Comparison of ENCODE assay signal across 29 cellular contexts in genomic region chr12:68824131-68824530, GRCh38. TPM values are rescaled to one million over a fixed set of nuclear protein-coding genes. Genes with fewer than 3 reads are reported as not detected.
A peak's percentile ranks its signal among the peaks of the same experiment; 100 is the strongest.
DNase-seq lines count a peak whose midpoint lies in the region; ATAC-seq and TF ChIP-seq lines count a peak whose summit lies in the region.
"Had no signal": no experiment of that assay in that cellular context is flagged by ENCODE, and none has a peak within 500 bp of the region (broad histone marks: within the 10 kb centered on the region; RNA-seq: fewer than 3 reads in every experiment).

No MANE protein-coding gene starts in this region.

- H3K27ac Mint-ChIP-seq in T-helper 1 cell treated with Interleukin-12 subunit alpha and Interleukin-12 subunit beta and Interleukin-4 antibody, amounts not matched to agents 30 μg/mL and 1 μg/mL, for 36 hours = peak overlapping the region; percentile 20
- peak overlapping the region; percentile 9 to 68 for H3K27ac Mint-ChIP-seq in natural killer cell
- H3K27ac Mint-ChIP-seq in natural killer cell treated with Interleukin-12 subunit alpha and Interleukin-12 subunit beta and Interleukin-15 and Interleukin-18, amount 100 ng/mL, for 72 hours = no peak overlapping the region
- no peak overlapping the region for H3K27ac Mint-ChIP-seq in CD4-positive, alpha-beta T cell

- CTCF ChIA-PET in CD4-positive, alpha-beta T cell (lab: Charles Lee) = no interaction called here

- H3K27me3 ChIP-seq in brain microvascular endothelial cell (replicated peaks) = no peaks in the 10 kb centered on the region
- no peaks in the 10 kb centered on the region for H3K27me3 ChIP-seq in CD4-positive, alpha-beta T cell (ENCODE audit: control insufficient read depth, insufficient read depth, low read length)
- H3K27me3 ChIP-seq: breast epithelium had no signal

- intact Hi-C loops in natural killer cell (cut with micrococcal nuclease) = no loop called here
- intact Hi-C loops in CD4-positive, alpha-beta T cell (cut with DNase I, micrococcal nuclease) = loop anchor here in 1 of 2 experiments (10.0 kb wide), 1 partner anchor 1411 kb away; no protein-coding TSS in a partner anchor

- peaks cover 58% of the 10 kb centered on the region for H3K36me3 Mint-ChIP-seq in T-helper 1 cell treated with Interleukin-12 subunit alpha and Interleukin-12 subunit beta and Interleukin-4 antibody, amounts not matched to agents 30 μg/mL and 1 μg/mL, for 36 hours (ENCODE audit: low read depth)
- no peaks in the 10 kb centered on the region for H3K36me3 Mint-ChIP-seq in natural killer cell
- peaks cover 29% of the 10 kb centered on the region for H3K36me3 Mint-ChIP-seq in natural killer cell treated with Interleukin-12 subunit alpha and Interleukin-12 subunit beta and Interleukin-15 and Interleukin-18, amount 100 ng/mL, for 72 hours
- H3K36me3 Mint-ChIP-seq in CD4-positive, alpha-beta T cell (ENCODE audit: low read depth) = peaks cover 84% of the 10 kb centered on the region

- TF ChIP-seq CTCF in natural killer cell (IDR thresholded peaks at IDR 0.05) (no peak), brain microvascular endothelial cell (IDR thresholded peaks at IDR 0.05; ENCODE audit: low read depth, low read length, missing control alignments) (no peak)
- no peak for TF ChIP-seq CTCF in CD4-positive, alpha-beta T cell (IDR thresholded peaks at IDR 0.05)

- in situ Hi-C loops in brain microvascular endothelial cell (cut with HindIII; ENCODE audit: low pct_ligation_motif_present, low sequenced_read_pairs) = no loop called here

- no peaks in the 10 kb centered on the region for H3K9me3 ChIP-seq in CD4-positive, alpha-beta T cell (ENCODE audit: control insufficient read depth, low read length)
- H3K9me3 ChIP-seq: breast epithelium had no signal

- POLR2A ChIA-PET in CD4-positive, alpha-beta T cell (lab: Charles Lee) = no interaction called here

- no peaks in the 10 kb centered on the region for H3K9me3 Mint-ChIP-seq in T-helper 1 cell treated with Interleukin-12 subunit alpha and Interleukin-12 subunit beta and Interleukin-4 antibody, amounts not matched to agents 30 μg/mL and 1 μg/mL, for 36 hours
- H3K9me3 Mint-ChIP-seq in natural killer cell = no peaks in the 10 kb centered on the region
- H3K9me3 Mint-ChIP-seq in natural killer cell treated with Interleukin-12 subunit alpha and Interleukin-12 subunit beta and Interleukin-15 and Interleukin-18, amount 100 ng/mL, for 72 hours = no peaks in the 10 kb centered on the region
- no peaks in the 10 kb centered on the region for H3K9me3 Mint-ChIP-seq in CD4-positive, alpha-beta T cell
- H3K9me3 Mint-ChIP-seq: naive B cell, T-cell had no signal

- no peak overlapping the region for H3K4me3 Mint-ChIP-seq in T-helper 1 cell treated with Interleukin-12 subunit alpha and Interleukin-12 subunit beta and Interleukin-4 antibody, amounts not matched to agents 30 μg/mL and 1 μg/mL, for 36 hours
- no peak overlapping the region for H3K4me3 Mint-ChIP-seq in natural killer cell
- no peak overlapping the region for H3K4me3 Mint-ChIP-seq in natural killer cell treated with Interleukin-12 subunit alpha and Interleukin-12 subunit beta and Interleukin-15 and Interleukin-18, amount 100 ng/mL, for 72 hours
- no peak overlapping the region for H3K4me3 Mint-ChIP-seq in CD4-positive, alpha-beta T cell
- H3K4me3 Mint-ChIP-seq: naive B cell, T-cell had no signal

- no peak overlapping the region for H3K4me3 ChIP-seq in brain microvascular endothelial cell (ENCODE audit: low read depth, low read length)
- H3K4me3 ChIP-seq: breast epithelium had no signal

- no peaks in the 10 kb centered on the region for H3K27me3 Mint-ChIP-seq in T-helper 1 cell treated with Interleukin-12 subunit alpha and Interleukin-12 subunit beta and Interleukin-4 antibody, amounts not matched to agents 30 μg/mL and 1 μg/mL, for 36 hours (ENCODE audit: low read depth)
- no peaks in the 10 kb centered on the region for H3K27me3 Mint-ChIP-seq in natural killer cell (ENCODE audit: low read depth in 2 of 2)
- H3K27me3 Mint-ChIP-seq in natural killer cell treated with Interleukin-12 subunit alpha and Interleukin-12 subunit beta and Interleukin-15 and Interleukin-18, amount 100 ng/mL, for 72 hours = no peaks in the 10 kb centered on the region
- H3K27me3 Mint-ChIP-seq in CD4-positive, alpha-beta T cell = no peaks in the 10 kb centered on the region
- H3K27me3 Mint-ChIP-seq: naive B cell, T-cell had no signal

- H3K4me1 Mint-ChIP-seq in T-helper 1 cell treated with Interleukin-12 subunit alpha and Interleukin-12 subunit beta and Interleukin-4 antibody, amounts not matched to agents 30 μg/mL and 1 μg/mL, for 36 hours (ENCODE audit: low read depth) = peaks cover 34% of the 10 kb centered on the region
- H3K4me1 Mint-ChIP-seq in natural killer cell = peaks cover 6 to 18% of the 10 kb centered on the region in 2 donors
- peaks cover 0 to 12% of the 10 kb centered on the region in 2 donors for H3K4me1 Mint-ChIP-seq in natural killer cell treated with Interleukin-12 subunit alpha and Interleukin-12 subunit beta and Interleukin-15 and Interleukin-18, amount 100 ng/mL, for 72 hours (ENCODE audit: low read depth in 2 of 2)
- peaks cover 31% of the 10 kb centered on the region for H3K4me1 Mint-ChIP-seq in CD4-positive, alpha-beta T cell (ENCODE audit: low read depth)

- DNase-seq in T-helper 1 cell (no peak), natural killer cell (no peak), brain microvascular endothelial cell (no peak), GDM1 (lab: John Stamatoyannopoulos, UW) (no peak)
- DNase-seq in natural killer cell treated with Interleukin-12 subunit alpha and Interleukin-12 subunit beta and Interleukin-15 and Interleukin-18, amount 100 ng/mL, for 72 hours (ENCODE audit: low spot score) = no peak
- DNase-seq in CD4-positive, alpha-beta T cell = no peak
- DNase-seq: activated CD4-positive, CD25-positive, alpha-beta regulatory T cell treated with anti-CD3 and anti-CD28 coated beads, Interleukin-2, amount 50 U/mL, for 72 hours; activated CD8-positive, alpha-beta memory T cell treated with anti-CD3 and anti-CD28 coated beads for 24 hours; activated T-cell treated with anti-CD3 and anti-CD28 coated beads, Interleukin-2, amount 50 U/mL, for 1 hour; amygdala; DMS79 treated with DMSO at 0.1 percent for 48 hours; GF-D8; kidney; midbrain; naive B cell; NCI-H1417 treated with DMSO at 0.1 percent for 48 hours; NCI-H2081; NCI-H524 treated with DMSO at 0.1 percent for 48 hours; NK-92 treated with Interleukin-12 subunit alpha and Interleukin-12 subunit beta, amount 100 ng/mL, for 24 hours; occipital lobe; stimulated activated CD4-positive, alpha-beta T cell treated with anti-CD3 and anti-CD28 coated beads, Interleukin-15, amount 100 ng/mL, for 24 hours; stimulated activated CD4-positive, alpha-beta T cell treated with anti-CD3 and anti-CD28 coated beads, Interleukin-4, amount 100 ng/mL, for 4 hours; substantia nigra; T-cell had no signal

- H3K36me3 ChIP-seq in brain microvascular endothelial cell (replicated peaks) = peaks cover 73% of the 10 kb centered on the region
- H3K36me3 ChIP-seq: breast epithelium had no signal

- peak overlapping the region; percentile 72 for H3K27ac ChIP-seq in brain microvascular endothelial cell
- H3K27ac ChIP-seq in CD4-positive, alpha-beta T cell (ENCODE audit: low read depth, low read length) = no peak overlapping the region
- H3K27ac ChIP-seq: 22Rv1, breast epithelium, C4-2B had no signal

- no peak for ATAC-seq in natural killer cell
- ATAC-seq in natural killer cell treated with Interleukin-12 subunit alpha and Interleukin-12 subunit beta and Interleukin-15 and Interleukin-18, amount 100 ng/mL, for 72 hours = no peak
- no peak for ATAC-seq in HG02852 (IDR thresholded peaks at IDR 0.05; ENCODE audit: unreplicated experiment)
- ATAC-seq in CD4-positive, alpha-beta T cell (ENCODE audit: poor library complexity) = no peak
- ATAC-seq: T-cell had no signal

RNA-seq across cellular contexts. Expression of gene MDM2, which starts 16.2 kb away (rescaled TPM):
- 100 to 1,000 TPM; 130 to 143 (median 132) TPM for total RNA-seq in natural killer cell
- total RNA-seq in natural killer cell treated with Interleukin-12 subunit alpha and Interleukin-12 subunit beta and Interleukin-15 and Interleukin-18, amount 100 ng/mL, for 72 hours = 100 to 1,000 TPM; 248 to 253 TPM
- 10 to 100 TPM; 90.8 TPM for total RNA-seq in CD4-positive, alpha-beta T cell

Comparison
In these comparisons a context has a peak if more than half of its experiments do, and no peak if none do; other contexts are left out.
1. H3K27ac Mint-ChIP-seq: peak in T-helper 1 cell treated with Interleukin-12 subunit alpha and Interleukin-12 subunit beta and Interleukin-4 antibody, amounts not matched to agents 30 μg/mL and 1 μg/mL, for 36 hours (single experiment) and natural killer cell (2 of 2); none in natural killer cell treated with Interleukin-12 subunit alpha and Interleukin-12 subunit beta and Interleukin-15 and Interleukin-18, amount 100 ng/mL, for 72 hours (0 of 2) and CD4-positive, alpha-beta T cell (single experiment).